Comparison of ENCODE assay signal across 1 cellular context in genomic region chr6:56902551-56903464, GRCh38.
TF ChIP-seq lines count a peak whose summit lies in the region.

No MANE protein-coding gene starts in this region.

TF ChIP-seq in HCT116, 20 proteins besides CTCF, POLR2A, EP300 and RAD21 (continued from another document):
- TF ChIP-seq, protein P1, sequence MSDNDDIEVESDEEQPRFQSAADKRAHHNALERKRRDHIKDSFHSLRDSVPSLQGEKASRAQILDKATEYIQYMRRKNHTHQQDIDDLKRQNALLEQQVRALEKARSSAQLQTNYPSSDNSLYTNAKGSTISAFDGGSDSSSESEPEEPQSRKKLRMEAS (IDR thresholded peaks at IDR 0.05), result no peak
